In the genomic region with DNA sequence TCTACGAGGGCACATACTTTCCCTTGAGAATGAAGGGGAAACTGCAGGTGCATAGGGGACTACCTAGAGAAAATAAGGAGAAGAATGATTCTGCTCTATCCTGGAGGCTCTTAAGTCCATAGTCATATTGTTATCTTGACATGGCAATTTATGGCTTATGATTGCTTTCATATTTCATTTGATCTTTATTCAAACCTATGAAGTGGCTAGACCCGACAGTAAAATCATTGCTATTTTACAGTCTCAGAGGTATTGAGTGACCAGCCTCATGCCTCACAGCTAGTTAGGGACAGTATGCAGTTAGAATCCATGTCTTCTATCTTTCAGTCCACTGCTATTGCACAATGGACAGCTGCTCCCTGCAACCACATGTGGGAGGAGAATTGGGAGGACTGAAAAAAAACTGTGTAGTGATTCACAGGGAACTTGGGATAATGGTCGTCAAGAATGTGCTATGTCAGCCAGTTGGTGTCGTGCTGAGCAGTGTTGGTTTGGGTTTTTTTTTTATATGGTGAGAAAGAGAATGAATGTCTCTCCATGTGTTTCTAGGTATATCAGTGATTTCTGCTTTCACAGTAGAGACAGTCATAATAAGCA, we compare ENCODE assay signal across 10 cellular contexts.
A peak's percentile ranks its signal among the peaks of the same experiment; 100 is the strongest.
DNase-seq lines count a peak whose midpoint lies in the region; ATAC-seq and TF ChIP-seq lines count a peak whose summit lies in the region.
"Had no signal": no experiment of that assay in that cellular context is flagged by ENCODE, and none has a peak within 500 bp of the region (broad histone marks: within the 10 kb centered on the region; RNA-seq: fewer than 3 reads in every experiment).

No MANE protein-coding gene starts in this region.

- ATAC-seq in GM19023 (IDR thresholded peaks at IDR 0.05; ENCODE audit: unreplicated experiment) (no peak), GM18498 (IDR thresholded peaks at IDR 0.05; ENCODE audit: unreplicated experiment) (no peak), HG03571 (IDR thresholded peaks at IDR 0.05; ENCODE audit: unreplicated experiment) (no peak)

- TF ChIP-seq POLR2A in NB4 (IDR thresholded peaks at IDR 0.05; ENCODE audit: extremely low read depth, insufficient read length): no peak

- no peak overlapping the region for H3K4me3 ChIP-seq in NB4 (ENCODE audit: low read depth, low read length)

- DNase-seq in COLO829 (ENCODE audit: low spot score): peak; percentile 17
- DNase-seq in NB4 (ENCODE audit: low read depth): peak; percentile 53
- DNase-seq in dermis microvascular lymphatic vessel endothelial cell (ENCODE audit: low read depth in 2 of 2): peak; percentile 7 to 36
- peak; percentile 14 for DNase-seq in mucosa of gallbladder (ENCODE audit: low spot score)
- no peak for DNase-seq in NCI-H2196 (lab: John Stamatoyannopoulos, UW; ENCODE audit: unreplicated experiment)
- DNase-seq: midbrain; stimulated activated naive CD4-positive, alpha-beta T cell had no signal

- TF ChIP-seq CTCF in NB4 (IDR thresholded peaks at IDR 0.05; ENCODE audit: low read depth, low read length): no peak
